ENCODE assay signal across 2 cellular contexts in the genomic region with DNA sequence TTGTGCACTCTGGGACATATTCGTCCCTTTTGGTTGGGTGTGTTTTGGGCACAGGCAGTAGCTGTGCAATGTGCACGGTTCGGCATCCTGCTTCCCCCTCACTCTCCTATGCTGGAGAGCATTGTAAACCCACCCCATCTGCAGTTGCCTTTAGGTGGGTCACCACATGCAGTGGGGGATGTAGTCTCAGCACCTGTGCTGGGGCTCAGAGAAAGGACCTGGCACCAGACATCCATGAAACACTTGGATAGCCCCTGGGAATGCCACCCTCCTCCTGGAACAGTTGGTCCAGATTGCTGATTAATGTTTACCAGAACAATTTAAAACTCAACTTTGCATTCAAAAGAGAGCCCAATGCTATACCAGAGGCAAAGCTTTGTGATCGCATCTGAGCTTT.
TF ChIP-seq lines count a peak whose summit lies in the region.

No MANE protein-coding gene starts in this region.

TF ChIP-seq in SK-N-SH, 30 proteins besides CTCF, POLR2A, EP300 and RAD21:
- TF ChIP-seq, protein P1, sequence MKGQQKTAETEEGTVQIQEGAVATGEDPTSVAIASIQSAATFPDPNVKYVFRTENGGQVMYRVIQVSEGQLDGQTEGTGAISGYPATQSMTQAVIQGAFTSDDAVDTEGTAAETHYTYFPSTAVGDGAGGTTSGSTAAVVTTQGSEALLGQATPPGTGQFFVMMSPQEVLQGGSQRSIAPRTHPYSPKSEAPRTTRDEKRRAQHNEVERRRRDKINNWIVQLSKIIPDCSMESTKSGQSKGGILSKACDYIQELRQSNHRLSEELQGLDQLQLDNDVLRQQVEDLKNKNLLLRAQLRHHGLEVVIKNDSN (IDR thresholded peaks at IDR 0.05; ENCODE audit: borderline replicate concordance, low read depth): no peak
- TF ChIP-seq MXI1 (IDR thresholded peaks at IDR 0.05; ENCODE audit: low read depth, low read length) (no peak), SIN3A (IDR thresholded peaks at IDR 0.05; ENCODE audit: borderline replicate concordance, low read depth, low read length) (no peak), SMC3 (IDR thresholded peaks at IDR 0.05; ENCODE audit: low read depth, low read length) (no peak), FOSL2 (IDR thresholded peaks at IDR 0.05; ENCODE audit: borderline replicate concordance, low read depth) (no peak), RFX5 (IDR thresholded peaks at IDR 0.05; ENCODE audit: low read length) (no peak), FOXM1 (IDR thresholded peaks at IDR 0.05; ENCODE audit: low read depth) (no peak), TAF1 (IDR thresholded peaks at IDR 0.05; ENCODE audit: borderline replicate concordance, low read depth, low read length) (no peak), TEAD4 (IDR thresholded peaks at IDR 0.05; ENCODE audit: borderline replicate concordance, insufficient read depth) (no peak), RXRA (IDR thresholded peaks at IDR 0.05; ENCODE audit: borderline replicate concordance, low read depth) (no peak), GABPA (IDR thresholded peaks at IDR 0.05; ENCODE audit: low read depth) (no peak)
- TF ChIP-seq, protein P2, sequence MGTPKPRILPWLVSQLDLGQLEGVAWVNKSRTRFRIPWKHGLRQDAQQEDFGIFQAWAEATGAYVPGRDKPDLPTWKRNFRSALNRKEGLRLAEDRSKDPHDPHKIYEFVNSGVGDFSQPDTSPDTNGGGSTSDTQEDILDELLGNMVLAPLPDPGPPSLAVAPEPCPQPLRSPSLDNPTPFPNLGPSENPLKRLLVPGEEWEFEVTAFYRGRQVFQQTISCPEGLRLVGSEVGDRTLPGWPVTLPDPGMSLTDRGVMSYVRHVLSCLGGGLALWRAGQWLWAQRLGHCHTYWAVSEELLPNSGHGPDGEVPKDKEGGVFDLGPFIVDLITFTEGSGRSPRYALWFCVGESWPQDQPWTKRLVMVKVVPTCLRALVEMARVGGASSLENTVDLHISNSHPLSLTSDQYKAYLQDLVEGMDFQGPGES (IDR thresholded peaks at IDR 0.05; ENCODE audit: low read depth, low read length): no peak
- TF ChIP-seq, protein P3, sequence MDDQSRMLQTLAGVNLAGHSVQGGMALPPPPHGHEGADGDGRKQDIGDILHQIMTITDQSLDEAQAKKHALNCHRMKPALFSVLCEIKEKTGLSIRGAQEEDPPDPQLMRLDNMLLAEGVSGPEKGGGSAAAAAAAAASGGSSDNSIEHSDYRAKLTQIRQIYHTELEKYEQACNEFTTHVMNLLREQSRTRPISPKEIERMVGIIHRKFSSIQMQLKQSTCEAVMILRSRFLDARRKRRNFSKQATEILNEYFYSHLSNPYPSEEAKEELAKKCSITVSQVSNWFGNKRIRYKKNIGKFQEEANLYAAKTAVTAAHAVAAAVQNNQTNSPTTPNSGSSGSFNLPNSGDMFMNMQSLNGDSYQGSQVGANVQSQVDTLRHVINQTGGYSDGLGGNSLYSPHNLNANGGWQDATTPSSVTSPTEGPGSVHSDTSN (IDR thresholded peaks at IDR 0.05): no peak
TF ChIP-seq in SK-N-SH: peak in this region for 0.

TF ChIP-seq in SK-N-SH treated with all-trans-retinoic acid at 6 μM for 48 hours, 23 proteins besides CTCF, POLR2A, EP300 and RAD21:
- no peak for TF ChIP-seq ZFP3 (CRISPR knock-in tag; IDR thresholded peaks at IDR 0.05)
- TF ChIP-seq TCF4 (CRISPR knock-in tag; IDR thresholded peaks at IDR 0.05; ENCODE audit: borderline replicate concordance): no peak
- TF ChIP-seq PPARA (CRISPR knock-in tag; IDR thresholded peaks at IDR 0.05; ENCODE audit: borderline replicate concordance): no peak
- no peak for TF ChIP-seq OSR1 (CRISPR knock-in tag; IDR thresholded peaks at IDR 0.05)
- no peak for TF ChIP-seq ZNF70 (CRISPR knock-in tag; IDR thresholded peaks at IDR 0.05)
- TF ChIP-seq ZC3H10 (CRISPR knock-in tag; IDR thresholded peaks at IDR 0.05): no peak
TF ChIP-seq in SK-N-SH treated with all-trans-retinoic acid at 6 μM for 48 hours: peak in this region for 0.
